ENCODE assay signal across 10 cellular contexts in genomic region chr19:17311455-17312248, GRCh38. TPM values are rescaled to one million over a fixed set of nuclear protein-coding genes. Genes with fewer than 3 reads are reported as not detected.
A peak's percentile ranks its signal among the peaks of the same experiment; 100 is the strongest.
DNase-seq lines count a peak whose midpoint lies in the region; ATAC-seq and TF ChIP-seq lines count a peak whose summit lies in the region.
"Had no signal": no experiment of that assay in that cellular context is flagged by ENCODE, and none has a peak within 500 bp of the region (broad histone marks: within the 10 kb centered on the region; RNA-seq: fewer than 3 reads in every experiment).

No MANE protein-coding gene starts in this region.

- H3K9me3 ChIP-seq in adipocyte (ENCODE audit: control insufficient read depth, low read length) (no peaks in the 10 kb centered on the region), left lung (no peaks in the 10 kb centered on the region)
- H3K9me3 ChIP-seq: thoracic aorta had no signal

- H3K36me3 Mint-ChIP-seq in HFFc6 (ENCODE audit: low read depth): peaks cover 20% of the 10 kb centered on the region

- H3K27me3 ChIP-seq in adipocyte (replicated peaks; ENCODE audit: control insufficient read depth, insufficient read depth, low read length) (no peaks in the 10 kb centered on the region), left lung (no peaks in the 10 kb centered on the region)

- peaks cover 32% of the 10 kb centered on the region for H3K4me1 Mint-ChIP-seq in HFFc6 (ENCODE audit: low read depth)

- H3K9ac ChIP-seq in adipocyte (ENCODE audit: low read length): peak overlapping the region; percentile 60

- no peaks in the 10 kb centered on the region; the same call in 1 of the 2 replicates for H3K27me3 Mint-ChIP-seq in HFFc6 (ENCODE audit: insufficient read depth)

- H3K9me3 Mint-ChIP-seq in HFFc6: no peaks in the 10 kb centered on the region

- intact Hi-C loops in left lung (cut with DNase I): no loop called here

- peak; percentile 32 for ATAC-seq in left lung
- ATAC-seq in GM18870 (IDR thresholded peaks at IDR 0.05; ENCODE audit: unreplicated experiment): no peak
- no peak for ATAC-seq in HG02840 (IDR thresholded peaks at IDR 0.05; ENCODE audit: low FRiP score, unreplicated experiment)

- H3K27ac ChIP-seq in left lung: peak overlapping the region in 1 of 2 donors; percentile 18
- H3K27ac ChIP-seq: thoracic aorta had no signal

- peak overlapping the region; percentile 79 for H3K4me3 Mint-ChIP-seq in HFFc6

- peak; percentile 46 for DNase-seq in AG20443 (ENCODE audit: low spot score)
- DNase-seq in HFFc6: peak; percentile 62
- DNase-seq in adipocyte (ENCODE audit: low read depth): peak; percentile 76
- no peak for DNase-seq in left lung
- DNase-seq in KG1 (lab: John Stamatoyannopoulos, UW): no peak
- no peak for DNase-seq in GM10266 (ENCODE audit: extremely low spot score)
- DNase-seq: Right ventricle myocardium superior had no signal

- H3K27ac Mint-ChIP-seq in HFFc6: peak overlapping the region; percentile 86

- TF ChIP-seq CTCF in HFFc6 (IDR thresholded peaks at IDR 0.05): no peak
- TF ChIP-seq CTCF in left lung (IDR thresholded peaks at IDR 0.05): no peak
- TF ChIP-seq CTCF in GM10266 (IDR thresholded peaks at IDR 0.05; ENCODE audit: control insufficient read depth, insufficient read depth, low read depth, missing control alignments): no peak

- H3K4me3 ChIP-seq in adipocyte (ENCODE audit: low read length) (peak overlapping the region; percentile 67), left lung (no peak overlapping the region)
- H3K4me3 ChIP-seq: thoracic aorta had no signal

- peaks cover 28% of the 10 kb centered on the region for H3K4me1 ChIP-seq in adipocyte (ENCODE audit: control insufficient read depth, insufficient read depth, low read length)
- peaks cover 10 to 50% of the 10 kb centered on the region in 2 donors for H3K4me1 ChIP-seq in left lung

- H3K36me3 ChIP-seq in adipocyte (ENCODE audit: control insufficient read depth, insufficient read depth, low read length, severe bottlenecking): peaks cover 25% of the 10 kb centered on the region
- peaks cover 0 to 42% of the 10 kb centered on the region in 2 donors for H3K36me3 ChIP-seq in left lung

RNA-seq across cellular contexts. Expression of gene DDA1, which starts 2.3 kb away (rescaled TPM):
- total RNA-seq in HFFc6 (2021; fragmentation: NEBNext Ultra II Directional; extraction: Animal tissue kit (Norgen Biotek cat#: 25700)): 10 to 100 TPM; 77.1 to 92.5 (median 83.4) TPM
- 10 to 100 TPM; 30.5 to 44.1 TPM for total RNA-seq in left lung

RNA-seq across cellular contexts. Expression of gene MRPL34, which starts 6.0 kb away (rescaled TPM):
- 10 to 100 TPM; 43.1 to 56.7 (median 50.4) TPM for total RNA-seq in HFFc6 (2021; fragmentation: NEBNext Ultra II Directional; extraction: Animal tissue kit (Norgen Biotek cat#: 25700))
- total RNA-seq in left lung: 10 to 100 TPM; 72.9 to 91.9 TPM

RNA-seq across cellular contexts. Expression of gene ABHD8, which starts 8.4 kb away (rescaled TPM):
- total RNA-seq in HFFc6 (2021; fragmentation: NEBNext Ultra II Directional; extraction: Animal tissue kit (Norgen Biotek cat#: 25700)): 1 to 10 TPM; 6.7 to 9.9 (median 8.9) TPM
- 10 to 100 TPM; 16.9 to 17.1 TPM for total RNA-seq in left lung

RNA-seq across cellular contexts. Expression of gene ANO8, which starts 23.0 kb away (rescaled TPM):
- 1 to 10 TPM; 4.4 to 6.0 (median 5.0) TPM for total RNA-seq in HFFc6 (2021; fragmentation: NEBNext Ultra II Directional; extraction: Animal tissue kit (Norgen Biotek cat#: 25700))
- total RNA-seq in left lung: 10 to 100 TPM; 18.0 to 21.0 TPM

RNA-seq across cellular contexts. Expression of gene GTPBP3, which starts 25.7 kb away (rescaled TPM):
- total RNA-seq in HFFc6 (2021; fragmentation: NEBNext Ultra II Directional; extraction: Animal tissue kit (Norgen Biotek cat#: 25700)): 10 to 100 TPM in 5 of 6 experiments, 1 to 10 TPM in 1; 9.2 to 14.7 (median 13.0) TPM
- total RNA-seq in left lung: 10 to 100 TPM; 16.9 to 23.5 TPM

Comparison
In these comparisons a context has a peak if more than half of its experiments do, and no peak if none do; other contexts are left out.
1. DNase-seq: peak in AG20443 (single experiment), HFFc6 (single experiment) and adipocyte (single experiment); none in left lung (0 of 2), KG1 (single experiment) and GM10266 (single experiment).